Comparison of ENCODE assay signal across 14 cellular contexts in the genomic region with DNA sequence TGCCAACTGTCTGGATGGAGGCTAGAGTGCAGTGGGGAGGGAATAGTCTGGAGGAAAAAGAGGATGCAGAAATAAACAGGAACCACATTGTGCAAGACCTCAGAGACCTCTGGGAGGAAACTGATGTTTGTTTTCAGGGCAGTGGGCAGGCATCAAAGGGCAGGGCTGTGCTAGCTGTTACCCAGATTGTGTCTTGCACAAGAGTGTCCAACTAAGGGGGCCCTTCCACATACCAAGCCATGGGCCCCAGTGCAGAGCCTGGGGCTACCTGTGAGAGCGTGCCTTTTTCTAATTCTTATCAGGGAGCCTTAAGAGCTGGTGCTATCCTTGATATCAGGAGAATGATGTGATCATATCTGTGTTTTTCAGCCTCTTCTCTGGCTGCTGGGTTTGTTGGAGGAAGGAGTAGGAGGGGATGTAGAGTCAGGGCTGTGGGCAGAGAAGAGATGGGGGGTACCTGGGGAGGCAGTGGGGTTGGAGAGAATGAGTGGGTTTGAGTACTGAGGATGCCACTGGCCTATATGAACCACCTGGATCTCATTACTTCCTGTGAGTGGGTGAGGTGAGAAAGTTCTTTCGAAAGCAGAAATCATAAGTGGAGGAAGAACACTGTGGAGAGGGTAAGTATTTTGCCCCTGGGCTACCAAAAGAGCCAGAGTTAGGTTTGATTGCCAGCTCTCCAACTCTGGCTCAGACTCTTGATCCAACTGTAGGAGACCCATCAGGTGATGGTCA.
A peak's percentile ranks its signal among the peaks of the same experiment; 100 is the strongest.
DNase-seq lines count a peak whose midpoint lies in the region; ATAC-seq, FAIRE-seq and TF ChIP-seq lines count a peak whose summit lies in the region.
"Had no signal": no experiment of that assay in that cellular context is flagged by ENCODE, and none has a peak within 500 bp of the region (broad histone marks: within the 10 kb centered on the region; RNA-seq: fewer than 3 reads in every experiment).

No MANE protein-coding gene starts in this region.

- no peaks in the 10 kb centered on the region for H3K9me3 ChIP-seq in neural progenitor cell (ENCODE audit: low read depth)
- H3K9me3 ChIP-seq: ascending aorta, HAP-1, SJSA1 had no signal

- peak overlapping the region; percentile 78 for H3K27ac Mint-ChIP-seq in activated T-cell treated with anti-CD3 and anti-CD28 coated beads, Interleukin-2, amount 50 U/mL, for 24 hours
- peak overlapping the region; percentile 84 for H3K27ac Mint-ChIP-seq in activated naive CD8-positive, alpha-beta T cell treated with anti-CD3 and anti-CD28 coated beads for 36 hours
- peak overlapping the region; percentile 31 for H3K27ac Mint-ChIP-seq in neural progenitor cell
- H3K27ac Mint-ChIP-seq: stimulated activated memory B cell treated with anti-CD40 and anti-IgM and Interleukin-4, amounts not matched to agents 10 μg/mL and 1 μg/mL and 100 μg/mL, for 72 hours had no signal

- no peaks in the 10 kb centered on the region for H4K20me1 ChIP-seq in neural progenitor cell (ENCODE audit: low read depth)

- H3K79me2 ChIP-seq in neural progenitor cell (ENCODE audit: low read depth), result no peaks in the 10 kb centered on the region

- no peaks in the 10 kb centered on the region for H3K27me3 Mint-ChIP-seq in activated T-cell treated with anti-CD3 and anti-CD28 coated beads, Interleukin-2, amount 50 U/mL, for 24 hours
- no peaks in the 10 kb centered on the region for H3K27me3 Mint-ChIP-seq in activated naive CD8-positive, alpha-beta T cell treated with anti-CD3 and anti-CD28 coated beads for 36 hours
- peaks cover 6% of the 10 kb centered on the region for H3K27me3 Mint-ChIP-seq in neural progenitor cell (ENCODE audit: insufficient read depth, low read depth)

- H3K36me3 Mint-ChIP-seq in activated T-cell treated with anti-CD3 and anti-CD28 coated beads, Interleukin-2, amount 50 U/mL, for 24 hours (ENCODE audit: low read depth), result peaks cover 4% of the 10 kb centered on the region
- peaks cover 30% of the 10 kb centered on the region for H3K36me3 Mint-ChIP-seq in activated naive CD8-positive, alpha-beta T cell treated with anti-CD3 and anti-CD28 coated beads for 36 hours
- peaks cover 2% of the 10 kb centered on the region for H3K36me3 Mint-ChIP-seq in neural progenitor cell
- H3K36me3 Mint-ChIP-seq: stimulated activated memory B cell treated with anti-CD40 and anti-IgM and Interleukin-4, amounts not matched to agents 10 μg/mL and 1 μg/mL and 100 μg/mL, for 72 hours had no signal

- H3K9ac ChIP-seq in neural progenitor cell, result no peak overlapping the region

- no peaks in the 10 kb centered on the region for H3K27me3 ChIP-seq in neural progenitor cell
- H3K27me3 ChIP-seq: ascending aorta, SJSA1 had no signal

- no peak for TF ChIP-seq CTCF in neural progenitor cell (IDR thresholded peaks at IDR 0.05)

- no peak overlapping the region for H3K4me3 ChIP-seq in neural progenitor cell
- H3K4me3 ChIP-seq: ascending aorta, HAP-1, SJSA1 had no signal

- FAIRE-seq in frontal cortex (lab: Jason Lieb, UNC), result no peak

- no peaks in the 10 kb centered on the region for H3K36me3 ChIP-seq in neural progenitor cell
- H3K36me3 ChIP-seq: ascending aorta, HAP-1, SJSA1 had no signal

- no peak overlapping the region for H2AFZ ChIP-seq in neural progenitor cell (replicated peaks)

- no peaks in the 10 kb centered on the region for H3K4me1 ChIP-seq in neural progenitor cell
- H3K4me1 ChIP-seq: ascending aorta, HAP-1 had no signal

- peak; percentile 45 for DNase-seq in activated T-cell treated with anti-CD3 and anti-CD28 coated beads, Interleukin-2, amount 50 U/mL, for 24 hours
- DNase-seq in activated T-cell treated with anti-CD3 and anti-CD28 coated beads, Interleukin-2, amount 50 U/mL, for 1 hour, result no peak
- DNase-seq in NOMO-1 (lab: John Stamatoyannopoulos, UW; ENCODE audit: unreplicated experiment in 2 of 2), result peak; percentile 15 to 42
- peak; percentile 58 for DNase-seq in activated naive CD8-positive, alpha-beta T cell treated with anti-CD3 and anti-CD28 coated beads for 36 hours
- DNase-seq in neural progenitor cell (ENCODE audit: low spot score), result no peak
- no peak for DNase-seq in frontal cortex (ENCODE audit: low spot score in 2 of 2)
- no peak for DNase-seq in left colon
- DNase-seq: NCI-H1105 treated with DMSO at 0.1 percent for 48 hours, NCI-H748 treated with DMSO at 0.1 percent for 48 hours had no signal

- intact Hi-C loops in left colon (cut with DNase I, micrococcal nuclease), result no loop called here

- H3K4me3 Mint-ChIP-seq in activated T-cell treated with anti-CD3 and anti-CD28 coated beads, Interleukin-2, amount 50 U/mL, for 24 hours, result peak overlapping the region; percentile 25
- H3K4me3 Mint-ChIP-seq in activated naive CD8-positive, alpha-beta T cell treated with anti-CD3 and anti-CD28 coated beads for 36 hours, result peak overlapping the region; percentile 18
- no peak overlapping the region for H3K4me3 Mint-ChIP-seq in neural progenitor cell
- H3K4me3 Mint-ChIP-seq: stimulated activated memory B cell treated with anti-CD40 and anti-IgM and Interleukin-4, amounts not matched to agents 10 μg/mL and 1 μg/mL and 100 μg/mL, for 72 hours had no signal

- peaks cover 80% of the 10 kb centered on the region for H3K4me1 Mint-ChIP-seq in activated T-cell treated with anti-CD3 and anti-CD28 coated beads, Interleukin-2, amount 50 U/mL, for 24 hours (ENCODE audit: low read depth)
- H3K4me1 Mint-ChIP-seq in activated naive CD8-positive, alpha-beta T cell treated with anti-CD3 and anti-CD28 coated beads for 36 hours, result peaks cover 74% of the 10 kb centered on the region
- H3K4me1 Mint-ChIP-seq in neural progenitor cell, result peaks cover 7% of the 10 kb centered on the region
- H3K4me1 Mint-ChIP-seq: stimulated activated memory B cell treated with anti-CD40 and anti-IgM and Interleukin-4, amounts not matched to agents 10 μg/mL and 1 μg/mL and 100 μg/mL, for 72 hours had no signal

- H3K27ac ChIP-seq in neural progenitor cell, result no peak overlapping the region
- H3K27ac ChIP-seq: ascending aorta, SJSA1 had no signal

- ATAC-seq in HG02884 (IDR thresholded peaks at IDR 0.05; ENCODE audit: unreplicated experiment) (no peak), left colon (no peak)
- ATAC-seq: stimulated activated memory B cell treated with anti-CD40 and anti-IgM and Interleukin-4, amounts not matched to agents 10 μg/mL and 1 μg/mL and 100 μg/mL, for 72 hours had no signal

- H3F3A ChIP-seq in neural progenitor cell (ENCODE audit: low read depth), result no peaks in the 10 kb centered on the region

- no peak overlapping the region for H3K4me2 ChIP-seq in neural progenitor cell

- H3K9me3 Mint-ChIP-seq in activated T-cell treated with anti-CD3 and anti-CD28 coated beads, Interleukin-2, amount 50 U/mL, for 24 hours, result peaks cover 3% of the 10 kb centered on the region
- peaks cover 8% of the 10 kb centered on the region for H3K9me3 Mint-ChIP-seq in activated naive CD8-positive, alpha-beta T cell treated with anti-CD3 and anti-CD28 coated beads for 36 hours
- peaks cover 16% of the 10 kb centered on the region for H3K9me3 Mint-ChIP-seq in neural progenitor cell

Comparison
In these comparisons a context has a peak if more than half of its experiments do, and no peak if none do; other contexts are left out.
1. DNase-seq: peak in activated T-cell treated with anti-CD3 and anti-CD28 coated beads, Interleukin-2, amount 50 U/mL, for 24 hours (single experiment), NOMO-1 (2 of 2) and activated naive CD8-positive, alpha-beta T cell treated with anti-CD3 and anti-CD28 coated beads for 36 hours (single experiment); none in activated T-cell treated with anti-CD3 and anti-CD28 coated beads, Interleukin-2, amount 50 U/mL, for 1 hour (single experiment), neural progenitor cell (single experiment), frontal cortex (0 of 2) and left colon (0 of 2).
2. H3K27ac Mint-ChIP-seq: peak in every context shown above with its lines; median percentile 84 in activated naive CD8-positive, alpha-beta T cell treated with anti-CD3 and anti-CD28 coated beads for 36 hours; 78 in activated T-cell treated with anti-CD3 and anti-CD28 coated beads, Interleukin-2, amount 50 U/mL, for 24 hours; 31 in neural progenitor cell.